In the genomic region with DNA sequence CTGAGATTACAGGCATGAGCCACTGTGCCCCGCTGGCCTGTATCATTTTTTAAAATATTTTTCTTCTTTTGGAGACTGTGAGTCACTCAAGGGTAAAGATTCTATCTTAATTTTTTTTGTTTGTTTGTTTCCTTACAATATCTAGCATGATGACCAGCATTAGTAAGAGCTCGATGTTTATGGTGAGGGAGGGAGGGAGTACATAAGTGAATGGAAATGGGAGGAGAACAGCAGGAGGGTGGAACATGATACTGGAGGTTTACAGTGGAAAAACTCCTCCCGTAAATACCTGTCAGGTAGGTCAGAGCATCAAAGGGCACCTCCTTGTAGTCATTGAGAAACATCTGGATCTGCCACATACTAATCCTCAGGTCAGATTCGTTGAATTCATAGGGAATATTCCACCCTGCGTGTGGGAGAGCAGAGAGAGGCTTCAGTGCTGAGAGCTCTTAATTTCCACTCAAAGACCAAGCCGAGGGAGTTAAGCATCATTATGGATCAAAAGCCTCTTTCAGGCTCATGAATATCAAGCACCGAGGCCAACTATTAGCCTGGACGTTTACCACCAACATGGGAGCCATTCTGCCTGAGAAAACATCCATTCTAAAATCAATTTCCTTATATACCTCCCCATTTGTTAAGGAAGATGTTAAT, we compare ENCODE assay signal across 23 cellular contexts. TPM values are rescaled to one million over a fixed set of nuclear protein-coding genes. Genes with fewer than 3 reads are reported as not detected.
DNase-seq lines count a peak whose midpoint lies in the region; ATAC-seq and TF ChIP-seq lines count a peak whose summit lies in the region.
"Had no signal": no experiment of that assay in that cellular context is flagged by ENCODE, and none has a peak within 500 bp of the region (broad histone marks: within the 10 kb centered on the region; RNA-seq: fewer than 3 reads in every experiment).

No MANE protein-coding gene starts in this region.

- peak; percentile 89 for DNase-seq in DMS79 treated with DMSO at 0.1 percent for 48 hours (lab: John Stamatoyannopoulos, UW)
- peak; percentile 30 for DNase-seq in NCI-H1092 treated with DMSO at 0.1 percent for 48 hours (lab: John Stamatoyannopoulos, UW)
- peak; percentile 18 for DNase-seq in RWPE1 (ENCODE audit: low spot score)
- DNase-seq in left colon: no peak
- no peak for DNase-seq in cerebellar cortex (ENCODE audit: low spot score)
- DNase-seq in activated CD4-positive, alpha-beta T cell treated with anti-CD3 and anti-CD28 coated beads, Interleukin-2, amount 10 ng/mL, durations not matched to agents 24 days and 14 days: no peak
- DNase-seq: activated CD4-positive, alpha-beta memory T cell treated with anti-CD3 and anti-CD28 coated beads, Interleukin-2, amount 10 ng/mL, durations not matched to agents 7 days and 5 days; activated naive CD4-positive, alpha-beta T cell treated with anti-CD3 and anti-CD28 coated beads for 36 hours; activated T-cell treated with anti-CD3 and anti-CD28 coated beads, Interleukin-2, amount 50 U/mL, for 24 hours; EL; endodermal cell; heart left ventricle; Kasumi-1; naive thymus-derived CD4-positive, alpha-beta T cell; NCI-H1436; NCI-H526 treated with DMSO at 0.1 percent for 48 hours; WERI-Rb-1 had no signal

- no peak for TF ChIP-seq CTCF in RWPE1 (conservative IDR thresholded peaks at IDR 0.05; ENCODE audit: low read depth)

- ATAC-seq in left colon (peak; percentile 58), GM21737 (IDR thresholded peaks at IDR 0.05; ENCODE audit: unreplicated experiment) (no peak), GM21360 (IDR thresholded peaks at IDR 0.05; ENCODE audit: unreplicated experiment) (no peak)
- ATAC-seq: heart left ventricle; naive thymus-derived CD4-positive, alpha-beta T cell; sciatic nerve; stimulated activated memory B cell treated with anti-CD40 and anti-IgM and Interleukin-4, amounts not matched to agents 10 μg/mL and 1 μg/mL and 100 μg/mL, for 72 hours had no signal

- no peak overlapping the region for H3K27ac Mint-ChIP-seq in activated CD4-positive, alpha-beta T cell treated with anti-CD3 and anti-CD28 coated beads, Interleukin-2, amount 10 ng/mL, durations not matched to agents 24 days and 14 days
- H3K27ac Mint-ChIP-seq: activated CD4-positive, alpha-beta memory T cell treated with anti-CD3 and anti-CD28 coated beads, Interleukin-2, amount 10 ng/mL, durations not matched to agents 7 days and 5 days; activated naive CD4-positive, alpha-beta T cell treated with anti-CD3 and anti-CD28 coated beads for 36 hours; activated T-cell treated with anti-CD3 and anti-CD28 coated beads, Interleukin-2, amount 50 U/mL, for 24 hours; endodermal cell; memory B cell; naive thymus-derived CD4-positive, alpha-beta T cell; stimulated activated memory B cell treated with anti-CD40 and anti-IgM and Interleukin-4, amounts not matched to agents 10 μg/mL and 1 μg/mL and 100 μg/mL, for 72 hours had no signal

- intact Hi-C loops in left colon (cut with DNase I, micrococcal nuclease): no loop called here
- intact Hi-C loops in activated CD4-positive, alpha-beta T cell treated with anti-CD3 and anti-CD28 coated beads, Interleukin-2, amount 10 ng/mL, durations not matched to agents 24 days and 14 days (cut with micrococcal nuclease): no loop called here

- H3K9me3 Mint-ChIP-seq in activated CD4-positive, alpha-beta T cell treated with anti-CD3 and anti-CD28 coated beads, Interleukin-2, amount 10 ng/mL, durations not matched to agents 24 days and 14 days: no peaks in the 10 kb centered on the region
- H3K9me3 Mint-ChIP-seq: activated CD4-positive, alpha-beta memory T cell treated with anti-CD3 and anti-CD28 coated beads, Interleukin-2, amount 10 ng/mL, durations not matched to agents 7 days and 5 days; activated naive CD4-positive, alpha-beta T cell treated with anti-CD3 and anti-CD28 coated beads for 36 hours; activated T-cell treated with anti-CD3 and anti-CD28 coated beads, Interleukin-2, amount 50 U/mL, for 24 hours; endodermal cell; memory B cell; naive thymus-derived CD4-positive, alpha-beta T cell; stimulated activated memory B cell treated with anti-CD40 and anti-IgM and Interleukin-4, amounts not matched to agents 10 μg/mL and 1 μg/mL and 100 μg/mL, for 72 hours had no signal

- POLR2A ChIA-PET in RWPE1 (lab: Yijun Ruan, JAX; ENCODE audit: low non-redundant PET): no interaction called here

- H3K27me3 Mint-ChIP-seq in activated CD4-positive, alpha-beta T cell treated with anti-CD3 and anti-CD28 coated beads, Interleukin-2, amount 10 ng/mL, durations not matched to agents 24 days and 14 days: peaks cover 14% of the 10 kb centered on the region
- H3K27me3 Mint-ChIP-seq: activated T-cell treated with anti-CD3 and anti-CD28 coated beads, Interleukin-2, amount 50 U/mL, for 24 hours had no signal

- H3K4me1 Mint-ChIP-seq in activated CD4-positive, alpha-beta T cell treated with anti-CD3 and anti-CD28 coated beads, Interleukin-2, amount 10 ng/mL, durations not matched to agents 24 days and 14 days: no peaks in the 10 kb centered on the region
- H3K4me1 Mint-ChIP-seq: activated CD4-positive, alpha-beta memory T cell treated with anti-CD3 and anti-CD28 coated beads, Interleukin-2, amount 10 ng/mL, durations not matched to agents 7 days and 5 days; endodermal cell; naive thymus-derived CD4-positive, alpha-beta T cell; stimulated activated memory B cell treated with anti-CD40 and anti-IgM and Interleukin-4, amounts not matched to agents 10 μg/mL and 1 μg/mL and 100 μg/mL, for 72 hours had no signal

- H3K4me3 Mint-ChIP-seq in activated CD4-positive, alpha-beta T cell treated with anti-CD3 and anti-CD28 coated beads, Interleukin-2, amount 10 ng/mL, durations not matched to agents 24 days and 14 days: no peak overlapping the region
- H3K4me3 Mint-ChIP-seq: activated CD4-positive, alpha-beta memory T cell treated with anti-CD3 and anti-CD28 coated beads, Interleukin-2, amount 10 ng/mL, durations not matched to agents 7 days and 5 days; activated naive CD4-positive, alpha-beta T cell treated with anti-CD3 and anti-CD28 coated beads for 36 hours; activated T-cell treated with anti-CD3 and anti-CD28 coated beads, Interleukin-2, amount 50 U/mL, for 24 hours; endodermal cell; memory B cell; naive thymus-derived CD4-positive, alpha-beta T cell; stimulated activated memory B cell treated with anti-CD40 and anti-IgM and Interleukin-4, amounts not matched to agents 10 μg/mL and 1 μg/mL and 100 μg/mL, for 72 hours had no signal

- no peaks in the 10 kb centered on the region for H3K36me3 Mint-ChIP-seq in activated CD4-positive, alpha-beta T cell treated with anti-CD3 and anti-CD28 coated beads, Interleukin-2, amount 10 ng/mL, durations not matched to agents 24 days and 14 days (ENCODE audit: low read depth)
- H3K36me3 Mint-ChIP-seq: memory B cell; naive thymus-derived CD4-positive, alpha-beta T cell; stimulated activated memory B cell treated with anti-CD40 and anti-IgM and Interleukin-4, amounts not matched to agents 10 μg/mL and 1 μg/mL and 100 μg/mL, for 72 hours had no signal

- H3K27ac ChIP-seq in RWPE1: no peak overlapping the region
- H3K27ac ChIP-seq: heart left ventricle, SJSA1, WERI-Rb-1 had no signal

- CTCF ChIA-PET in RWPE1 (lab: Yijun Ruan, JAX): no interaction called here

RNA-seq across cellular contexts. Expression of a gene that starts 51.7 kb away (rescaled TPM):
- 10 to 100 TPM; 11.7 to 20.1 TPM for total RNA-seq in left colon
- 20.9 and 26.5 TPM in 2 replicates for total RNA-seq in activated CD4-positive, alpha-beta T cell treated with anti-CD3 and anti-CD28 coated beads, Interleukin-2, amount 10 ng/mL, durations not matched to agents 24 days and 14 days

RNA-seq across cellular contexts. Expression of a gene that starts 52.1 kb away (rescaled TPM):
- 10 to 100 TPM; 12.4 to 14.0 TPM for total RNA-seq in left colon
- 10.8 and 12.3 TPM in 2 replicates for total RNA-seq in activated CD4-positive, alpha-beta T cell treated with anti-CD3 and anti-CD28 coated beads, Interleukin-2, amount 10 ng/mL, durations not matched to agents 24 days and 14 days

Comparison
In these comparisons a context has a peak if more than half of its experiments do, and no peak if none do; other contexts are left out.
1. DNase-seq: peak in DMS79 treated with DMSO at 0.1 percent for 48 hours (single experiment), NCI-H1092 treated with DMSO at 0.1 percent for 48 hours (single experiment) and RWPE1 (single experiment); none in left colon (0 of 2), cerebellar cortex (single experiment) and activated CD4-positive, alpha-beta T cell treated with anti-CD3 and anti-CD28 coated beads, Interleukin-2, amount 10 ng/mL, durations not matched to agents 24 days and 14 days (single experiment).